In the genomic region with DNA sequence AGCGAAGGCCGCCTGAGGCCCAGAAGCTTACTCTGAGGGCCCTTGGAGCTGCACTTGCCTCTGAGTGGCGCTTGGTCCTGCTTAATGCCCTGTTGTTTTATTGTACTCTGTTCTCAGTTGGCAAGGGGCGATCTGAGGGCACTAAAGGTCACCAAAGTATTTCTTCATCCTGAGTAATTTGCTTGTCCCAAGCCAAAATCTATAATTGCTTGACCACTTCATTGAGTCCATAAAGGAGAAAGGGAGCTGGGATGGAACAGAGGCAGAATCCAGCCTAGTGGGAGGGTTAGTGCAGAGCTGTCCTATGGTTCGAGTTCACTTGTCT, we compare ENCODE assay signal across 8 cellular contexts. TPM values are rescaled to one million over a fixed set of nuclear protein-coding genes. Genes with fewer than 3 reads are reported as not detected.
A peak's percentile ranks its signal among the peaks of the same experiment; 100 is the strongest.
DNase-seq lines count a peak whose midpoint lies in the region; ATAC-seq, FAIRE-seq and TF ChIP-seq lines count a peak whose summit lies in the region.

No MANE protein-coding gene starts in this region.

- H3K9ac ChIP-seq in endodermal cell (ENCODE audit: extremely low read depth, low read length, poor library complexity, severe bottlenecking), result no peak overlapping the region

- peak overlapping the region; percentile 99; the same call in 1 of the 2 replicates for H2AFZ ChIP-seq in PC-9

- no peaks in the 10 kb centered on the region for H4K20me1 ChIP-seq in PC-9 (ENCODE audit: insufficient read depth)

- H3F3A ChIP-seq in PC-9 (ENCODE audit: insufficient read depth, low read depth), result peaks cover 15% of the 10 kb centered on the region; the same call in 1 of the 2 replicates

- TF ChIP-seq CTCF in PC-9 (conservative IDR thresholded peaks at IDR 0.05), result no peak
- TF ChIP-seq CTCF in endodermal cell (conservative IDR thresholded peaks at IDR 0.05), result no peak
- TF ChIP-seq CTCF in prostate gland (IDR thresholded peaks at IDR 0.05), result no peak

- peaks cover 4% of the 10 kb centered on the region for H3K27me3 ChIP-seq in CD8-positive, alpha-beta memory T cell (ENCODE audit: insufficient read depth, low read length, poor library complexity, severe bottlenecking)
- H3K27me3 ChIP-seq in PC-9 (ENCODE audit: insufficient read depth, low read depth) (0 out of 2 replicates have a peak, but pooled peaks cover 2% of the 10 kb centered on the region), endodermal cell (ENCODE audit: control insufficient read depth, insufficient read depth, low read length, poor library complexity, severe bottlenecking) (no peaks in the 10 kb centered on the region), prostate gland (replicated peaks; ENCODE audit: insufficient read depth) (no peaks in the 10 kb centered on the region)

- DNase-seq in CD8-positive, alpha-beta memory T cell, result no peak
- DNase-seq in PC-9, result no peak
- no peak for DNase-seq in endodermal cell
- no peak for DNase-seq in prostate gland (ENCODE audit: low spot score)
- no peak for DNase-seq in SIG-M5 (lab: John Stamatoyannopoulos, UW)
- DNase-seq in amygdala (lab: John Stamatoyannopoulos, UW), result no peak
- no peak for DNase-seq in GM19239 (ENCODE audit: insufficient read length, low spot score)

- peak overlapping the region; percentile 93 to 100 (median 96) for H3K4me3 Mint-ChIP-seq in CD8-positive, alpha-beta memory T cell
- H3K4me3 Mint-ChIP-seq in endodermal cell, result peak overlapping the region; percentile 95

- H3K4me2 ChIP-seq in PC-9, result peak overlapping the region; percentile 96

- 32 to 36% methylated on average over 4 to 5 of the region's 5 CpGs for WGBS in endodermal cell (ENCODE audit: insufficient coverage in 1 of 2, insufficient read length in 1 of 2), 2 experiments
- WGBS in prostate gland, result 67% methylated on average over 5 of the region's 5 CpGs

- H3K36me3 Mint-ChIP-seq in CD8-positive, alpha-beta memory T cell, result peaks cover 0 to 25% (median 2%) of the 10 kb centered on the region in 3 donors
- H3K36me3 Mint-ChIP-seq in endodermal cell (ENCODE audit: low read depth), result peaks cover 3% of the 10 kb centered on the region

- H3K9me3 Mint-ChIP-seq in CD8-positive, alpha-beta memory T cell, result no peaks in the 10 kb centered on the region
- H3K9me3 Mint-ChIP-seq in endodermal cell, result no peaks in the 10 kb centered on the region

- no peak for FAIRE-seq in GM19239 (lab: Jason Lieb, UNC)

- ATAC-seq in GM18520 (IDR thresholded peaks at IDR 0.05; ENCODE audit: unreplicated experiment), result no peak

- peaks cover 56 to 69% (median 69%) of the 10 kb centered on the region in 3 donors for H3K4me1 Mint-ChIP-seq in CD8-positive, alpha-beta memory T cell
- peaks cover 55% of the 10 kb centered on the region for H3K4me1 Mint-ChIP-seq in endodermal cell

- H3K4me1 ChIP-seq in CD8-positive, alpha-beta memory T cell (ENCODE audit: insufficient read depth, low read length), result peaks cover 49% of the 10 kb centered on the region
- H3K4me1 ChIP-seq in PC-9 (replicated peaks; ENCODE audit: insufficient read depth), result peaks cover 52% of the 10 kb centered on the region
- H3K4me1 ChIP-seq in endodermal cell (ENCODE audit: control insufficient read depth, insufficient read depth, low read length), result peaks cover 22% of the 10 kb centered on the region
- peaks cover 24% of the 10 kb centered on the region for H3K4me1 ChIP-seq in prostate gland (replicated peaks)

- peak overlapping the region; percentile 60 to 92 (median 75) for H3K27ac Mint-ChIP-seq in CD8-positive, alpha-beta memory T cell
- peak overlapping the region; percentile 72 for H3K27ac Mint-ChIP-seq in endodermal cell

- CTCF ChIA-PET in CD8-positive, alpha-beta memory T cell (lab: Charles Lee), result interaction anchor here (0.7 to 40.7 kb wide), 10 partner anchors 10 to 203 kb away, joined by 3 to 1351 read pairs (median 4); no protein-coding TSS in a partner anchor
- CTCF ChIA-PET in PC-9 (lab: Charles Lee), result interaction anchor here (1.1 kb wide), 1 partner anchor 48 kb away, joined by 10 read pairs; no protein-coding TSS in a partner anchor

- peak overlapping the region; percentile 96 for H3K4me3 ChIP-seq in CD8-positive, alpha-beta memory T cell (ENCODE audit: low read length)
- H3K4me3 ChIP-seq in PC-9 (peak overlapping the region; percentile 94), endodermal cell (ENCODE audit: low read length) (no peak overlapping the region), prostate gland (peak overlapping the region in 1 of 2 donors; percentile 44)

- no peaks in the 10 kb centered on the region for H3K36me3 ChIP-seq in CD8-positive, alpha-beta memory T cell (ENCODE audit: insufficient read depth, low read length)
- H3K36me3 ChIP-seq in PC-9 (ENCODE audit: low read depth) (no peaks in the 10 kb centered on the region), endodermal cell (ENCODE audit: control insufficient read depth, insufficient read depth, low read length) (peaks cover 13% of the 10 kb centered on the region), prostate gland (no peaks in the 10 kb centered on the region)

- no peaks in the 10 kb centered on the region for H3K9me2 ChIP-seq in PC-9 (ENCODE audit: insufficient read depth)

- TF ChIP-seq POLR2A in prostate gland (IDR thresholded peaks at IDR 0.05), result no peak

- intact Hi-C loops in PC-9 (cut with micrococcal nuclease; ENCODE audit: unreplicated experiment) (loop anchor here (1.0 kb wide), 1 partner anchor 49 kb away; no protein-coding TSS in a partner anchor), prostate gland (cut with DNase I) (no loop called here)

- H3K9me3 ChIP-seq in CD8-positive, alpha-beta memory T cell (ENCODE audit: low read length), result no peaks in the 10 kb centered on the region
- no peaks in the 10 kb centered on the region for H3K9me3 ChIP-seq in PC-9 (ENCODE audit: insufficient read depth, low read depth)
- no peaks in the 10 kb centered on the region for H3K9me3 ChIP-seq in endodermal cell (ENCODE audit: control insufficient read depth, low read length)
- H3K9me3 ChIP-seq in prostate gland, result no peaks in the 10 kb centered on the region

- peaks cover 0 to 9% of the 10 kb centered on the region in 2 donors for H3K27me3 Mint-ChIP-seq in CD8-positive, alpha-beta memory T cell
- H3K27me3 Mint-ChIP-seq in endodermal cell (ENCODE audit: insufficient read depth), result peaks cover 3% of the 10 kb centered on the region

- no TSS peak for BruUV-seq in PC-9 (replicated peaks; lab: Mats Ljungman, UMichigan)

- no peak overlapping the region for H3K27ac ChIP-seq in CD8-positive, alpha-beta memory T cell (ENCODE audit: low read depth, low read length)
- H3K27ac ChIP-seq in PC-9 (no peak overlapping the region), endodermal cell (ENCODE audit: low read depth, low read length) (no peak overlapping the region), prostate gland (peak overlapping the region; percentile 55 to 75)

- peaks cover 10% of the 10 kb centered on the region; the same call in 1 of the 2 replicates for H3K79me2 ChIP-seq in PC-9 (ENCODE audit: low read depth)

- POLR2A ChIA-PET in CD8-positive, alpha-beta memory T cell (lab: Charles Lee), result interaction anchor here (3.8 to 7.1 kb wide), 2 partner anchors 35 to 48 kb away, joined by 32 to 86 read pairs; no protein-coding TSS in a partner anchor
- POLR2A ChIA-PET in PC-9 (lab: Charles Lee; ENCODE audit: unreplicated experiment), result interaction anchor here (0.6 kb wide), 1 partner anchor 177 kb away, joined by 4 read pairs; no protein-coding TSS in a partner anchor

RNA-seq across cellular contexts. Expression of a gene that starts 0.4 kb away (rescaled TPM):
- total RNA-seq in CD8-positive, alpha-beta memory T cell, result 1 to 10 TPM; 4.5 to 4.7 TPM
- polyA plus RNA-seq in CD8-positive, alpha-beta memory T cell, result 32.1 TPM
- total RNA-seq in PC-9 (2021) (3.8 and 3.9 TPM in 2 replicates), endodermal cell (10 to 100 TPM; 13.4 to 19.1 TPM), prostate gland (10 to 100 TPM in 1 of 2 donors, 1 to 10 TPM in 1; 3.7 to 20.0 TPM)
- polyA plus RNA-seq in endodermal cell (2013, experiment 1 of 2), result 21.8 TPM
- polyA plus RNA-seq in endodermal cell (2013, experiment 2 of 2), result 21.0 TPM

RNA-seq across cellular contexts. Expression of a gene that starts 34.8 kb away (rescaled TPM):
- not detected for total RNA-seq in CD8-positive, alpha-beta memory T cell
- not detected for polyA plus RNA-seq in CD8-positive, alpha-beta memory T cell
- total RNA-seq in PC-9 (2021) (not detected in 2 replicates), endodermal cell (under 1 TPM; 0.38 to 0.53 TPM), prostate gland (10 to 100 TPM in 1 of 2 donors, not detected in 1; 15.6 TPM)
- 14.6 TPM for polyA plus RNA-seq in endodermal cell (2013, experiment 1 of 2)
- 13.5 TPM for polyA plus RNA-seq in endodermal cell (2013, experiment 2 of 2)

Comparison
In these comparisons a context has a peak if more than half of its experiments do, and no peak if none do; other contexts are left out.
1. H3K27ac ChIP-seq: peak in prostate gland (2 of 2); none in CD8-positive, alpha-beta memory T cell (single experiment), PC-9 (single experiment) and endodermal cell (single experiment).